Comparison of ENCODE assay signal across 8 cellular contexts in genomic region chr6:111709615-111710398, GRCh38.
A peak's percentile ranks its signal among the peaks of the same experiment; 100 is the strongest.
DNase-seq lines count a peak whose midpoint lies in the region; ATAC-seq, FAIRE-seq and TF ChIP-seq lines count a peak whose summit lies in the region.

No MANE protein-coding gene starts in this region.

- H2AFZ ChIP-seq in endothelial cell of umbilical vein (ENCODE audit: low read depth, low read length) = peak overlapping the region; percentile 47

- H3K27me3 ChIP-seq in endothelial cell of umbilical vein (ENCODE audit: control insufficient read depth in 2 of 2, insufficient read depth in 2 of 2, low read length in 2 of 2) = no peaks in the 10 kb centered on the region

- peak; percentile 36 to 57 for TF ChIP-seq CTCF in endothelial cell of umbilical vein (IDR thresholded peaks at IDR 0.05; ENCODE audit: extremely low read depth in 1 of 2, insufficient read depth in 1 of 2, low read depth in 1 of 2, low read length in 2 of 2)

- no TSS peak for BruUV-seq in endothelial cell of umbilical vein (replicated peaks; lab: Mats Ljungman, UMichigan)

- no peaks in the 10 kb centered on the region for H3K79me2 ChIP-seq in endothelial cell of umbilical vein (ENCODE audit: control insufficient read depth, insufficient read depth, low read length)

- dilution Hi-C loops in endothelial cell of umbilical vein (cut with MboI; ENCODE audit: extremely low pct_ligation_motif_present, low sequenced_read_pairs) = no loop called here

- peaks cover 4% of the 10 kb centered on the region for H3K4me1 ChIP-seq in endothelial cell of umbilical vein (ENCODE audit: control insufficient read depth, extremely low read depth, insufficient read depth, low read length)

- H3K4me2 ChIP-seq in endothelial cell of umbilical vein (ENCODE audit: insufficient read depth, low read length) = peak overlapping the region; percentile 63

- POLR2A ChIA-PET in endothelial cell of umbilical vein (lab: Charles Lee) = interaction anchor here (0.7 kb wide), 1 partner anchor 333 kb away, joined by 6 read pairs; no protein-coding TSS in a partner anchor

- peak overlapping the region; percentile 26 for H3K27ac ChIP-seq in endothelial cell of umbilical vein (ENCODE audit: insufficient read depth, low read depth, low read length)

- peak overlapping the region; percentile 39 for H3K9ac ChIP-seq in endothelial cell of umbilical vein (replicated peaks; ENCODE audit: extremely low read depth, insufficient read depth, low read length)

- CTCF ChIA-PET in endothelial cell of umbilical vein (lab: Charles Lee) = interaction anchor here (0.6 to 3.2 kb wide), 39 partner anchors 10 to 377 kb away, joined by 3 to 56 read pairs (median 5); partner anchors contain the start of genes FAM229B, FYN and TUBE1

- H3K9me3 ChIP-seq in endothelial cell of umbilical vein (replicated peaks; ENCODE audit: control insufficient read depth, insufficient read depth, low read length) = no peaks in the 10 kb centered on the region

- peak; percentile 84 for DNase-seq in COLO829 (ENCODE audit: low spot score)
- peak; percentile 75 for DNase-seq in NCI-H748 treated with DMSO at 0.1 percent for 48 hours (lab: John Stamatoyannopoulos, UW)
- DNase-seq in activated CD8-positive, alpha-beta memory T cell treated with anti-CD3 and anti-CD28 coated beads, Interleukin-2, amount 50 U/mL, for 1 hour (ENCODE audit: extremely low read depth) = peak; percentile 38
- DNase-seq in endothelial cell of umbilical vein (ENCODE audit: low read depth, low spot score) = peak; percentile 84
- DNase-seq in myocyte (ENCODE audit: low read depth) = peak; percentile 79
- peak; percentile 61 for DNase-seq in stromal cell of bone marrow (ENCODE audit: low read depth)

- ATAC-seq in GM19397 (IDR thresholded peaks at IDR 0.05; ENCODE audit: unreplicated experiment) (peak; percentile 70), HG03565 (IDR thresholded peaks at IDR 0.05; ENCODE audit: unreplicated experiment) (peak; percentile 68)

- intact Hi-C loops in endothelial cell of umbilical vein (cut with micrococcal nuclease) = loop anchor here (1.0 to 5.0 kb wide), 5 partner anchors 92 to 333 kb away; no protein-coding TSS in a partner anchor

- H3K9me1 ChIP-seq in endothelial cell of umbilical vein (replicated peaks; ENCODE audit: control insufficient read depth, extremely low read depth, insufficient read depth, low read length) = no peaks in the 10 kb centered on the region

- H4K20me1 ChIP-seq in endothelial cell of umbilical vein (replicated peaks; ENCODE audit: control insufficient read depth, extremely low read depth, insufficient read depth, low read length) = no peaks in the 10 kb centered on the region

- FAIRE-seq in endothelial cell of umbilical vein (lab: Jason Lieb, UNC) = peak; percentile 89

- TF ChIP-seq POLR2A in endothelial cell of umbilical vein (IDR thresholded peaks at IDR 0.05; ENCODE audit: low read depth, low read length) = no peak

- H3K4me3 ChIP-seq in endothelial cell of umbilical vein (replicated peaks in 1 of 3; ENCODE audit: insufficient read depth in 1 of 3, low read depth in 1 of 3, low read length in 3 of 3) = no peak overlapping the region

- H3K36me3 ChIP-seq in endothelial cell of umbilical vein (ENCODE audit: control insufficient read depth in 2 of 2, extremely low read depth in 1 of 2, insufficient read depth in 2 of 2, low read length in 2 of 2) = peaks cover 2 to 10% of the 10 kb centered on the region in 2 experiments

TF ChIP-seq in endothelial cell of umbilical vein, 7 proteins besides CTCF, POLR2A, EP300 and RAD21:
- no peak for TF ChIP-seq FOS (IDR thresholded peaks at IDR 0.05; ENCODE audit: borderline replicate concordance, insufficient read depth, low read length)
- no peak for TF ChIP-seq GATA2 (IDR thresholded peaks at IDR 0.05; ENCODE audit: insufficient read depth, insufficient read length, low read depth, low read length)
- no peak for TF ChIP-seq EZH2 (IDR thresholded peaks at IDR 0.05; ENCODE audit: borderline replicate concordance, low read depth, low read length, severe bottlenecking)
- no peak for TF ChIP-seq POLR2AphosphoS5 (IDR thresholded peaks at IDR 0.05; ENCODE audit: insufficient read depth, low read depth, low read length)
- TF ChIP-seq JUN (IDR thresholded peaks at IDR 0.05; ENCODE audit: borderline replicate concordance, insufficient read depth, insufficient read length, low read depth) = no peak
- no peak for TF ChIP-seq MAX (IDR thresholded peaks at IDR 0.05; ENCODE audit: insufficient read depth, insufficient read length)
- TF ChIP-seq MYC (IDR thresholded peaks at IDR 0.05; ENCODE audit: low read depth, low read length) = no peak
